ENCODE assay signal across 1 cellular context in genomic region chr17:21042434-21043295, GRCh38.
TF ChIP-seq lines count a peak whose summit lies in the region.

Gene USP22, minus strand, starts transcription at chr17:21043011. Its CDS starts 176 bp downstream, at chr17:21042835.

TF ChIP-seq in K562, 482 proteins besides CTCF, POLR2A, EP300 and RAD21 (continued from another document):
- TF ChIP-seq, protein P1, sequence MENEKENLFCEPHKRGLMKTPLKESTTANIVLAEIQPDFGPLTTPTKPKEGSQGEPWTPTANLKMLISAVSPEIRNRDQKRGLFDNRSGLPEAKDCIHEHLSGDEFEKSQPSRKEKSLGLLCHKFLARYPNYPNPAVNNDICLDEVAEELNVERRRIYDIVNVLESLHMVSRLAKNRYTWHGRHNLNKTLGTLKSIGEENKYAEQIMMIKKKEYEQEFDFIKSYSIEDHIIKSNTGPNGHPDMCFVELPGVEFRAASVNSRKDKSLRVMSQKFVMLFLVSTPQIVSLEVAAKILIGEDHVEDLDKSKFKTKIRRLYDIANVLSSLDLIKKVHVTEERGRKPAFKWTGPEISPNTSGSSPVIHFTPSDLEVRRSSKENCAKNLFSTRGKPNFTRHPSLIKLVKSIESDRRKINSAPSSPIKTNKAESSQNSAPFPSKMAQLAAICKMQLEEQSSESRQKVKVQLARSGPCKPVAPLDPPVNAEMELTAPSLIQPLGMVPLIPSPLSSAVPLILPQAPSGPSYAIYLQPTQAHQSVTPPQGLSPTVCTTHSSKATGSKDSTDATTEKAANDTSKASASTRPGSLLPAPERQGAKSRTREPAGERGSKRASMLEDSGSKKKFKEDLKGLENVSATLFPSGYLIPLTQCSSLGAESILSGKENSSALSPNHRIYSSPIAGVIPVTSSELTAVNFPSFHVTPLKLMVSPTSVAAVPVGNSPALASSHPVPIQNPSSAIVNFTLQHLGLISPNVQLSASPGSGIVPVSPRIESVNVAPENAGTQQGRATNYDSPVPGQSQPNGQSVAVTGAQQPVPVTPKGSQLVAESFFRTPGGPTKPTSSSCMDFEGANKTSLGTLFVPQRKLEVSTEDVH (IDR thresholded peaks at IDR 0.05; ENCODE audit: low read depth, partially characterized antibody), result no peak
- TF ChIP-seq ZNF766 (CRISPR knock-in tag; conservative IDR thresholded peaks at IDR 0.05) (no peak; the same call in 1 of the 2 replicates), ZNF76 (CRISPR knock-in tag; IDR thresholded peaks at IDR 0.05; ENCODE audit: borderline replicate concordance) (no peak), ZNF668 (CRISPR knock-in tag; IDR thresholded peaks at IDR 0.05) (no peak), CBX5 (IDR thresholded peaks at IDR 0.05; ENCODE audit: borderline replicate concordance, low read depth) (no peak), SOX6 (IDR thresholded peaks at IDR 0.05) (no peak), TSHZ1 (CRISPR knock-in tag; IDR thresholded peaks at IDR 0.05) (no peak), U2AF1 (optimal IDR thresholded peaks at IDR 0.05; ENCODE audit: low read depth, low read length) (no peak)
- TF ChIP-seq, protein P2, sequence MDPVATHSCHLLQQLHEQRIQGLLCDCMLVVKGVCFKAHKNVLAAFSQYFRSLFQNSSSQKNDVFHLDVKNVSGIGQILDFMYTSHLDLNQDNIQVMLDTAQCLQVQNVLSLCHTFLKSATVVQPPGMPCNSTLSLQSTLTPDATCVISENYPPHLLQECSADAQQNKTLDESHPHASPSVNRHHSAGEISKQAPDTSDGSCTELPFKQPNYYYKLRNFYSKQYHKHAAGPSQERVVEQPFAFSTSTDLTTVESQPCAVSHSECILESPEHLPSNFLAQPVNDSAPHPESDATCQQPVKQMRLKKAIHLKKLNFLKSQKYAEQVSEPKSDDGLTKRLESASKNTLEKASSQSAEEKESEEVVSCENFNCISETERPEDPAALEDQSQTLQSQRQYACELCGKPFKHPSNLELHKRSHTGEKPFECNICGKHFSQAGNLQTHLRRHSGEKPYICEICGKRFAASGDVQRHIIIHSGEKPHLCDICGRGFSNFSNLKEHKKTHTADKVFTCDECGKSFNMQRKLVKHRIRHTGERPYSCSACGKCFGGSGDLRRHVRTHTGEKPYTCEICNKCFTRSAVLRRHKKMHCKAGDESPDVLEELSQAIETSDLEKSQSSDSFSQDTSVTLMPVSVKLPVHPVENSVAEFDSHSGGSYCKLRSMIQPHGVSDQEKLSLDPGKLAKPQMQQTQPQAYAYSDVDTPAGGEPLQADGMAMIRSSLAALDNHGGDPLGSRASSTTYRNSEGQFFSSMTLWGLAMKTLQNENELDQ (CRISPR knock-in tag; IDR thresholded peaks at IDR 0.05; ENCODE audit: borderline replicate concordance), result no peak
- TF ChIP-seq, protein P3, sequence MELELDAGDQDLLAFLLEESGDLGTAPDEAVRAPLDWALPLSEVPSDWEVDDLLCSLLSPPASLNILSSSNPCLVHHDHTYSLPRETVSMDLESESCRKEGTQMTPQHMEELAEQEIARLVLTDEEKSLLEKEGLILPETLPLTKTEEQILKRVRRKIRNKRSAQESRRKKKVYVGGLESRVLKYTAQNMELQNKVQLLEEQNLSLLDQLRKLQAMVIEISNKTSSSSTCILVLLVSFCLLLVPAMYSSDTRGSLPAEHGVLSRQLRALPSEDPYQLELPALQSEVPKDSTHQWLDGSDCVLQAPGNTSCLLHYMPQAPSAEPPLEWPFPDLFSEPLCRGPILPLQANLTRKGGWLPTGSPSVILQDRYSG (tag; conservative IDR thresholded peaks at IDR 0.05; ENCODE audit: low read depth), result no peak
- TF ChIP-seq, protein P4, sequence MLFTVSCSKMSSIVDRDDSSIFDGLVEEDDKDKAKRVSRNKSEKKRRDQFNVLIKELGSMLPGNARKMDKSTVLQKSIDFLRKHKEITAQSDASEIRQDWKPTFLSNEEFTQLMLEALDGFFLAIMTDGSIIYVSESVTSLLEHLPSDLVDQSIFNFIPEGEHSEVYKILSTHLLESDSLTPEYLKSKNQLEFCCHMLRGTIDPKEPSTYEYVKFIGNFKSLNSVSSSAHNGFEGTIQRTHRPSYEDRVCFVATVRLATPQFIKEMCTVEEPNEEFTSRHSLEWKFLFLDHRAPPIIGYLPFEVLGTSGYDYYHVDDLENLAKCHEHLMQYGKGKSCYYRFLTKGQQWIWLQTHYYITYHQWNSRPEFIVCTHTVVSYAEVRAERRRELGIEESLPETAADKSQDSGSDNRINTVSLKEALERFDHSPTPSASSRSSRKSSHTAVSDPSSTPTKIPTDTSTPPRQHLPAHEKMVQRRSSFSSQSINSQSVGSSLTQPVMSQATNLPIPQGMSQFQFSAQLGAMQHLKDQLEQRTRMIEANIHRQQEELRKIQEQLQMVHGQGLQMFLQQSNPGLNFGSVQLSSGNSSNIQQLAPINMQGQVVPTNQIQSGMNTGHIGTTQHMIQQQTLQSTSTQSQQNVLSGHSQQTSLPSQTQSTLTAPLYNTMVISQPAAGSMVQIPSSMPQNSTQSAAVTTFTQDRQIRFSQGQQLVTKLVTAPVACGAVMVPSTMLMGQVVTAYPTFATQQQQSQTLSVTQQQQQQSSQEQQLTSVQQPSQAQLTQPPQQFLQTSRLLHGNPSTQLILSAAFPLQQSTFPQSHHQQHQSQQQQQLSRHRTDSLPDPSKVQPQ (CRISPR knock-in tag; IDR thresholded peaks at IDR 0.05; ENCODE audit: borderline replicate concordance), result no peak
- TF ChIP-seq, protein P5, sequence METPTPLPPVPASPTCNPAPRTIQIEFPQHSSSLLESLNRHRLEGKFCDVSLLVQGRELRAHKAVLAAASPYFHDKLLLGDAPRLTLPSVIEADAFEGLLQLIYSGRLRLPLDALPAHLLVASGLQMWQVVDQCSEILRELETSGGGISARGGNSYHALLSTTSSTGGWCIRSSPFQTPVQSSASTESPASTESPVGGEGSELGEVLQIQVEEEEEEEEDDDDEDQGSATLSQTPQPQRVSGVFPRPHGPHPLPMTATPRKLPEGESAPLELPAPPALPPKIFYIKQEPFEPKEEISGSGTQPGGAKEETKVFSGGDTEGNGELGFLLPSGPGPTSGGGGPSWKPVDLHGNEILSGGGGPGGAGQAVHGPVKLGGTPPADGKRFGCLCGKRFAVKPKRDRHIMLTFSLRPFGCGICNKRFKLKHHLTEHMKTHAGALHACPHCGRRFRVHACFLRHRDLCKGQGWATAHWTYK (CRISPR knock-in tag; IDR thresholded peaks at IDR 0.05), result peak; percentile 64; the same call in 1 of the 2 replicates
